In genomic region chr11:47924184-47924671, GRCh38 we compare ENCODE assay signal across 8 cellular contexts. TPM values are rescaled to one million over a fixed set of nuclear protein-coding genes. Genes with fewer than 3 reads are reported as not detected.
DNase-seq lines count a peak whose midpoint lies in the region; FAIRE-seq lines count a peak whose summit lies in the region.
"Had no signal": no experiment of that assay in that cellular context is flagged by ENCODE, and none has a peak within 500 bp of the region (broad histone marks: within the 10 kb centered on the region; RNA-seq: fewer than 3 reads in every experiment).

No MANE protein-coding gene starts in this region.

- peak; percentile 47 for DNase-seq in DMS53 treated with DMSO at 0.1 percent for 48 hours (lab: John Stamatoyannopoulos, UW; ENCODE audit: unreplicated experiment)
- peak; percentile 48 for DNase-seq in HTR-8/SVneo (ENCODE audit: insufficient read length, low spot score)
- DNase-seq in trophoblast cell, result peak; percentile 84 to 94
- DNase-seq in activated CD8-positive, alpha-beta memory T cell treated with anti-CD3 and anti-CD28 coated beads, Interleukin-2, amount 50 U/mL, for 4 hours, result no peak
- DNase-seq in NOMO-1 (lab: John Stamatoyannopoulos, UW; ENCODE audit: unreplicated experiment in 2 of 2), result no peak
- DNase-seq in NCI-H1092 (lab: John Stamatoyannopoulos, UW), result no peak
- DNase-seq: caudate nucleus had no signal

- peaks cover 5% of the 10 kb centered on the region in 2 experiments for H3K4me1 ChIP-seq in trophoblast cell (ENCODE audit: control insufficient read depth in 1 of 2, insufficient read depth in 2 of 2, low read length in 2 of 2)

- H4K91ac ChIP-seq in trophoblast cell (ENCODE audit: low read depth, low read length), result no peak overlapping the region

- peaks cover 55% of the 10 kb centered on the region for H3K4me1 Mint-ChIP-seq in dendritic cell treated with granulocyte-macrophage colony-stimulating factor and Interleukin-4, amounts not matched to agents 40 ng/mL and 50 ng/mL, for 4 days (ENCODE audit: low read depth)

- no peaks in the 10 kb centered on the region for H3K36me3 ChIP-seq in trophoblast cell (ENCODE audit: control insufficient read depth in 1 of 2, insufficient read depth in 2 of 2, low read length in 2 of 2)

- no peaks in the 10 kb centered on the region for H3K9me3 ChIP-seq in trophoblast cell (ENCODE audit: insufficient read depth, low read depth, low read length)

- no peak overlapping the region for H2BK120ac ChIP-seq in trophoblast cell (ENCODE audit: insufficient read depth, low read length, poor library complexity)

- no peaks in the 10 kb centered on the region for H3K9me3 Mint-ChIP-seq in dendritic cell treated with granulocyte-macrophage colony-stimulating factor and Interleukin-4, amounts not matched to agents 40 ng/mL and 50 ng/mL, for 4 days

- peaks cover 4% of the 10 kb centered on the region for H3K79me1 ChIP-seq in trophoblast cell (ENCODE audit: low read length)

- no peak overlapping the region for H3K4me2 ChIP-seq in trophoblast cell (ENCODE audit: low read length)

- H3K18ac ChIP-seq in trophoblast cell (ENCODE audit: low read length), result no peak overlapping the region

- no peak overlapping the region for H3K23ac ChIP-seq in trophoblast cell (ENCODE audit: low read length)

- no peak overlapping the region for H3K9ac ChIP-seq in trophoblast cell (ENCODE audit: low read length)

- no peak overlapping the region for H2AFZ ChIP-seq in trophoblast cell (ENCODE audit: insufficient read depth, low read length, poor library complexity)

- no peak overlapping the region for H3K4me3 Mint-ChIP-seq in dendritic cell treated with granulocyte-macrophage colony-stimulating factor and Interleukin-4, amounts not matched to agents 40 ng/mL and 50 ng/mL, for 4 days

- no peak overlapping the region for H3K27ac ChIP-seq in trophoblast cell (ENCODE audit: low read depth, low read length)

- WGBS in trophoblast cell (ENCODE audit: extremely low coverage, insufficient coverage, insufficient read length), result no CpG with 5 or more reads among the region's 8 CpGs

- no peak overlapping the region for H4K8ac ChIP-seq in trophoblast cell (ENCODE audit: low read depth, low read length)

- intact Hi-C loops in dendritic cell treated with granulocyte-macrophage colony-stimulating factor and Interleukin-4, amounts not matched to agents 40 ng/mL and 50 ng/mL, for 4 days (cut with micrococcal nuclease), result no loop called here

- no peak overlapping the region for H2BK5ac ChIP-seq in trophoblast cell (ENCODE audit: low read depth, low read length, poor library complexity)

- H3K4me3 ChIP-seq in trophoblast cell (ENCODE audit: low read depth, low read length), result no peak overlapping the region

- no peak overlapping the region for H4K12ac ChIP-seq in trophoblast cell (ENCODE audit: low read depth, low read length)

- no peaks in the 10 kb centered on the region for H3K27me3 Mint-ChIP-seq in dendritic cell treated with granulocyte-macrophage colony-stimulating factor and Interleukin-4, amounts not matched to agents 40 ng/mL and 50 ng/mL, for 4 days

- FAIRE-seq in HTR-8/SVneo (lab: Jason Lieb, UNC), result no peak

- no peaks in the 10 kb centered on the region for H3K27me3 ChIP-seq in trophoblast cell (ENCODE audit: insufficient read depth, low read length)

- no peak overlapping the region for H3K4ac ChIP-seq in trophoblast cell (ENCODE audit: low read depth, low read length)

- no peaks in the 10 kb centered on the region for H3K36me3 Mint-ChIP-seq in dendritic cell treated with granulocyte-macrophage colony-stimulating factor and Interleukin-4, amounts not matched to agents 40 ng/mL and 50 ng/mL, for 4 days (ENCODE audit: low read depth)

- no peak overlapping the region for H3K14ac ChIP-seq in trophoblast cell (ENCODE audit: low read length)

- peak overlapping the region; percentile 33 for H3K27ac Mint-ChIP-seq in dendritic cell treated with granulocyte-macrophage colony-stimulating factor and Interleukin-4, amounts not matched to agents 40 ng/mL and 50 ng/mL, for 4 days

- H2BK12ac ChIP-seq in trophoblast cell (ENCODE audit: low read length), result no peak overlapping the region

- H2AK5ac ChIP-seq in trophoblast cell (ENCODE audit: low read length), result no peak overlapping the region

- no peaks in the 10 kb centered on the region for H3K79me2 ChIP-seq in trophoblast cell (ENCODE audit: control insufficient read depth, insufficient read depth, low read length, poor library complexity)

RNA-seq across cellular contexts. Expression of gene PTPRJ, which starts 56.1 kb away (rescaled TPM):
- polyA plus RNA-seq in trophoblast cell (2013), result 5.4 TPM in 2 replicates

Comparison
In these comparisons a context has a peak if more than half of its experiments do, and no peak if none do; other contexts are left out.
1. DNase-seq: peak in DMS53 treated with DMSO at 0.1 percent for 48 hours (single experiment), HTR-8/SVneo (single experiment) and trophoblast cell (2 of 2); none in activated CD8-positive, alpha-beta memory T cell treated with anti-CD3 and anti-CD28 coated beads, Interleukin-2, amount 50 U/mL, for 4 hours (single experiment), NOMO-1 (0 of 2) and NCI-H1092 (single experiment).